In the genomic region with DNA sequence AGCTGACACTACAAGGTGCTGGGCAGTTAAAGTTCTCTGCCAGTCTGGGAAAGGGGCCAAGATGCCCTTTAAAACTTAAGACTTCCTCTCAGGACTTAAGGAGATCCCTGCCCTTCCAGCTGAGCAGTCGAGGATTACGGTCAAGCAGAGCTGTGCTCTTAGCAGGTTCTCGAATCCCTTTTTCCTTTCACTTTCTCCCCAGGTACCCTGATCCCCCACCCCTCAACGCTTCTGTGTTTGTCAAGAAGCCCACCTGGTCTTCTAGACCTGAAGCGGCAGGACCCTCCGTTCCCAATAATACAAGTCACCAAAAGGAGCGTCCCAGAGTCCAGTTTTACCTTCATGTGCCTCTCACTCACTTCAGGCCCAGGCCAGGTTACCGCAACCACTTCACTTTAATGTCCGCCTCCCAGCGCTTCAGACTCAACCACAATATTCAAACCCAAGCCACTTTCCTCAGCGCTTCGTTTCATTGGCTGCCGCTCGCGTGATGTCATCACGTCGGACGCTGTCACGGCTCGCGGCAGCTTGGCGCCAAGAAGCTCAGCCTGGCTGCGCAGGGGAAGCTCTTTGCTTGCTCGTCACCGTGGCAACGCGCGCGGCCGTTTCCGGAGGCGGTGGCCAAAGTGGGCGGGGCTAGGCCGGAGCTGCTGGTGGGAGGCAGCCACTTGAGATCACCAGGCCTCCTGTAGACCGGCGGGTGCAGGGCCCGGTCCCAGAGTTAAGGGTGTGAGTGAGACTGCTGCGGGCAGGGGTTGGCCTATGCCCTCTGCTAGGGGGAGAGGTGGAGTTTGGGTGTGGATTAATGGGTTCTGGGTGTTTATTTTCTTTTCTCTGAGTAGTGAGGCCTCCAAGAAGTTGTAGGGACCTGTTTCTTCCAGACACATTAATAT, we compare ENCODE assay signal across 7 cellular contexts. TPM values are rescaled to one million over a fixed set of nuclear protein-coding genes. Genes with fewer than 3 reads are reported as not detected.
A peak's percentile ranks its signal among the peaks of the same experiment; 100 is the strongest.
DNase-seq lines count a peak whose midpoint lies in the region; ATAC-seq and TF ChIP-seq lines count a peak whose summit lies in the region.

A gene (minus strand): TSS at position 431 of the 893 bp plus-strand sequence. CDS start 10,209 bp downstream, outside the sequence.
A gene with protein sequence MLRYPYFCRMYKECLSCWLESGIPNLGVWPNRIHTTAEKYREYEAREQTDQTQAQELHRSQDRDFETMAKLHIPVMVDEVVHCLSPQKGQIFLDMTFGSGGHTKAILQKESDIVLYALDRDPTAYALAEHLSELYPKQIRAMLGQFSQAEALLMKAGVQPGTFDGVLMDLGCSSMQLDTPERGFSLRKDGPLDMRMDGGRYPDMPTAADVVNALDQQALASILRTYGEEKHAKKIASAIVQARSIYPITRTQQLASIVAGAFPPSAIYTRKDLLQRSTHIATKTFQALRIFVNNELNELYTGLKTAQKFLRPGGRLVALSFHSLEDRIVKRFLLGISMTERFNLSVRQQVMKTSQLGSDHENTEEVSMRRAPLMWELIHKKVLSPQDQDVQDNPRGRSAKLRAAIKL (plus strand): TSS at position 663 of the 893 bp plus-strand sequence. CDS start 4,947 bp downstream, outside the sequence.

- TF ChIP-seq CTCF in astrocyte of the cerebellum (IDR thresholded peaks at IDR 0.05; ENCODE audit: low read depth, low read length, missing control alignments): no peak

- H3K4me3 ChIP-seq in astrocyte of the cerebellum (ENCODE audit: low read depth, low read length): peak within 1 kb of the TSS; percentile 73

- ATAC-seq in GM18505 (IDR thresholded peaks at IDR 0.05; ENCODE audit: unreplicated experiment): peak; percentile 94
- ATAC-seq in HG02973 (IDR thresholded peaks at IDR 0.05; ENCODE audit: unreplicated experiment): peak; percentile 92

- DNase-seq in NCI-H2029 (lab: John Stamatoyannopoulos, UW): peak; percentile 99
- peak; percentile 95 for DNase-seq in T-helper 22 cell (ENCODE audit: low read depth)
- peak; percentile 98 for DNase-seq in astrocyte of the cerebellum (ENCODE audit: low read depth)
- DNase-seq in hepatic stellate cell (ENCODE audit: low spot score): peak; percentile 80
- peak; percentile 96 for DNase-seq in renal cortical epithelial cell (ENCODE audit: low read depth)

- in situ Hi-C loops in astrocyte of the cerebellum (cut with HindIII; ENCODE audit: low sequenced_read_pairs): no loop called here

- peak; percentile 77 for TF ChIP-seq POLR2A in GM18505 (IDR thresholded peaks at IDR 0.05; ENCODE audit: borderline replicate concordance, extremely low read depth, insufficient read depth, insufficient read length)

RNA-seq across cellular contexts. Expression of the first gene that starts in this region (rescaled TPM):
- total RNA-seq in renal cortical epithelial cell: 8.0 and 9.2 TPM in 2 replicates

RNA-seq across cellular contexts. Expression of the second gene that starts in this region (rescaled TPM):
- 20.8 and 27.4 TPM in 2 replicates for total RNA-seq in renal cortical epithelial cell

Comparison
In these comparisons a context has a peak if more than half of its experiments do, and no peak if none do; other contexts are left out.
1. Peak in every context shown above with its lines: DNase-seq, ATAC-seq and H3K4me3 ChIP-seq.